ENCODE assay signal across 25 cellular contexts in the genomic region with DNA sequence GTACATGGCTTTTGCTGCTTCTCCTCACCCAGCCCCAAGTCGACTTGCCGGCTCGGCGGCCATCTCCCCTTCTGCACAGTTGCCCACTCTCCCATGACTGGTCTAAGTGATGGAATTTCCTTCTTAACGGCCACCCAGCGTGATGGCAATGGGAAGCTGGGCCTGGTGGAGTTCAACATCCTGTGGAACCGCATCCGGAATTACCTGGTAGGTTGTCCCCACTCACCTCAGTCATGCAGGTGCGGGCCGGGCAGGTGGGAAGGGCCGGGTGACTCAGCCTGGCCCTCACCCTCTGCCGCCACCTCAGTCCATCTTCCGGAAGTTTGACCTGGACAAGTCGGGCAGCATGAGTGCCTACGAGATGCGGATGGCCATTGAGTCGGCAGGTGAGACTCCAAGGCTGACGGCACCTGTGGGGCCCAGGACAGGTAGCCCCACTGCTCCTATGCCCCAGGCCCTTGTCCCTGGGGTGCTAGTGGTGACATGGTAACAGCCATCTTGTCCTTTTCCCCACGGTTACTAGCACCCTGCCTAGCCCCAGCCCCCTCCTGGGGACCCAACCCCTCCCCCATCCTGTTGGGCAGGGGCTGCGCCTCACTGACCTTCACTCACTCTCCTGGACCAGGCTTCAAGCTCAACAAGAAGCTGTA. TPM values are rescaled to one million over a fixed set of nuclear protein-coding genes. Genes with fewer than 3 reads are reported as not detected.
"Had no signal": no experiment of that assay in that cellular context is flagged by ENCODE, and none has a peak within 500 bp of the region (broad histone marks: within the 10 kb centered on the region; RNA-seq: fewer than 3 reads in every experiment).

No MANE protein-coding gene starts in this region.

- H3K27me3 Mint-ChIP-seq: activated T-cell treated with anti-CD3 and anti-CD28 coated beads, Interleukin-2, amount 50 U/mL, for 24 hours; stimulated activated naive B cell treated with anti-CD40 and anti-IgM and Interleukin-4, amounts not matched to agents 10 μg/mL and 1 μg/mL and 100 μg/mL, for 72 hours had no signal

- H3K9me3 ChIP-seq: body of pancreas, left lung, psoas muscle, thyroid gland, uterus had no signal

- H3K27ac ChIP-seq: body of pancreas, psoas muscle, thyroid gland, uterus had no signal

- ATAC-seq: body of pancreas; psoas muscle; right cardiac atrium; SK-N-SH treated with all-trans-retinoic acid at 6 μM for 48 hours; stimulated activated naive B cell treated with anti-CD40 and anti-IgM and Interleukin-4, amounts not matched to agents 10 μg/mL and 1 μg/mL and 100 μg/mL, for 72 hours had no signal

- H3K4me3 Mint-ChIP-seq: activated naive CD4-positive, alpha-beta T cell treated with anti-CD3 and anti-CD28 coated beads for 36 hours; activated T-cell treated with anti-CD3 and anti-CD28 coated beads, Interleukin-2, amount 50 U/mL, for 24 hours; stimulated activated naive B cell treated with anti-CD40 and anti-IgM and Interleukin-4, amounts not matched to agents 10 μg/mL and 1 μg/mL and 100 μg/mL, for 72 hours had no signal

- DNase-seq: activated CD4-positive, CD25-positive, alpha-beta regulatory T cell treated with anti-CD3 and anti-CD28 coated beads, Interleukin-2, amount 50 U/mL, for 72 hours; activated naive CD4-positive, alpha-beta T cell treated with anti-CD3 and anti-CD28 coated beads for 36 hours; activated T-cell treated with anti-CD3 and anti-CD28 coated beads, Interleukin-2, amount 50 U/mL, for 24 hours; caudate nucleus; foreskin melanocyte; glutamatergic neuron; hypothalamus; islet precursor cell; left lung; psoas muscle; right cardiac atrium; stimulated activated naive B cell treated with anti-CD40 and anti-IgM and Interleukin-4, amounts not matched to agents 10 μg/mL and 1 μg/mL and 100 μg/mL, for 72 hours; T-helper 1 cell; T1000; thyroid gland; uterus had no signal

- H3K36me3 ChIP-seq: uterus had no signal

- FAIRE-seq: colon had no signal

- H3K4me3 ChIP-seq: body of pancreas, left lung, psoas muscle, smooth muscle cell, thyroid gland, uterus had no signal

- H3K4me1 ChIP-seq: psoas muscle, thyroid gland, uterus had no signal

- H3K27me3 ChIP-seq: body of pancreas, left lung, thyroid gland, uterus had no signal

- H3K27ac Mint-ChIP-seq: activated naive CD4-positive, alpha-beta T cell treated with anti-CD3 and anti-CD28 coated beads for 36 hours; activated T-helper 2 cell treated with anti-CD3 and anti-CD28 coated beads, Interferon-gamma antibody, Interleukin-2, Interleukin-4, amounts not matched to agents 10 μg/mL and 5 μg/mL and 100 μg/mL, durations not matched to agents 14 hours and 24 hours and 36 hours; stimulated activated naive B cell treated with anti-CD40 and anti-IgM and Interleukin-4, amounts not matched to agents 10 μg/mL and 1 μg/mL and 100 μg/mL, for 72 hours had no signal

RNA-seq across cellular contexts. Expression of a gene that starts 39.8 kb away (rescaled TPM):
- total RNA-seq: activated naive CD4-positive, alpha-beta T cell treated with anti-CD3 and anti-CD28 coated beads for 36 hours; activated T-helper 2 cell treated with anti-CD3 and anti-CD28 coated beads, Interferon-gamma antibody, Interleukin-2, Interleukin-4, amounts not matched to agents 10 μg/mL and 5 μg/mL and 100 μg/mL, durations not matched to agents 14 hours and 24 hours and 36 hours; body of pancreas; epithelial cell of proximal tubule; left lung; mononuclear cell; omental fat pad; psoas muscle; right cardiac atrium; smooth muscle cell; thyroid gland; uterus had no signal
- polyA plus RNA-seq: neural cell, psoas muscle, right cardiac atrium, smooth muscle cell had no signal
